ENCODE assay signal across 1 cellular context in genomic region chr10:63114031-63114814, GRCh38.
TF ChIP-seq lines count a peak whose summit lies in the region.

No MANE protein-coding gene starts in this region.

TF ChIP-seq in HepG2, 621 proteins besides CTCF, POLR2A, EP300 and RAD21 (continued from another document and continues in another):
- TF ChIP-seq HMGXB3 (CRISPR knock-in tag; IDR thresholded peaks at IDR 0.05; ENCODE audit: borderline replicate concordance) (0 out of 2 replicates have a peak, but pooled peaks have one; percentile 30), ZBTB8A (CRISPR knock-in tag; IDR thresholded peaks at IDR 0.05; ENCODE audit: borderline replicate concordance, low read depth) (no peak), NFIC (IDR thresholded peaks at IDR 0.05; ENCODE audit: low read length) (no peak), MIXL1 (CRISPR knock-in tag; IDR thresholded peaks at IDR 0.05) (peak; percentile 37; the same call in 1 of the 2 replicates), NFE2L1 (CRISPR knock-in tag; IDR thresholded peaks at IDR 0.05; ENCODE audit: borderline replicate concordance) (no peak), PCBP1 (IDR thresholded peaks at IDR 0.05; ENCODE audit: borderline replicate concordance, low read depth, low read length) (no peak), ZNF737 (CRISPR knock-in tag; IDR thresholded peaks at IDR 0.05; ENCODE audit: borderline replicate concordance) (no peak), SMYD3 (CRISPR knock-in tag; IDR thresholded peaks at IDR 0.05) (no peak), GATAD1 (CRISPR knock-in tag; IDR thresholded peaks at IDR 0.05) (peak; percentile 65; the same call in 1 of the 2 replicates), CEBPG (CRISPR knock-in tag; IDR thresholded peaks at IDR 0.05) (peak; percentile 100), ZMAT3 (CRISPR knock-in tag; conservative IDR thresholded peaks at IDR 0.05) (no peak), CREM (IDR thresholded peaks at IDR 0.05) (no peak), CREM (CRISPR knock-in tag; IDR thresholded peaks at IDR 0.05) (no peak), THAP7 (CRISPR knock-in tag; IDR thresholded peaks at IDR 0.05) (no peak), ZNF142 (CRISPR knock-in tag; IDR thresholded peaks at IDR 0.05) (no peak), ZNF317 (CRISPR knock-in tag; IDR thresholded peaks at IDR 0.05) (no peak), ZEB1 (IDR thresholded peaks at IDR 0.05; ENCODE audit: insufficient replicate concordance, low read depth) (no peak), ZNF432 (CRISPR knock-in tag; IDR thresholded peaks at IDR 0.05; ENCODE audit: borderline replicate concordance) (no peak), POLR2G (IDR thresholded peaks at IDR 0.05; ENCODE audit: low read depth, low read length) (no peak), MTF2 (CRISPR knock-in tag; IDR thresholded peaks at IDR 0.05; ENCODE audit: borderline replicate concordance) (no peak), ZMYM3 (CRISPR knock-in tag; IDR thresholded peaks at IDR 0.05) (no peak), MTA3 (CRISPR knock-in tag; IDR thresholded peaks at IDR 0.05) (no peak), ZNF563 (CRISPR knock-in tag; IDR thresholded peaks at IDR 0.05) (no peak), SRSF4 (IDR thresholded peaks at IDR 0.05; ENCODE audit: low read depth, low read length, poor library complexity, severe bottlenecking) (no peak), ZNF260 (CRISPR knock-in tag; IDR thresholded peaks at IDR 0.05; ENCODE audit: borderline replicate concordance, low read depth) (no peak), MIER2 (CRISPR knock-in tag; IDR thresholded peaks at IDR 0.05) (0 out of 2 replicates have a peak, but pooled peaks have one; percentile 53), ZNF274 (CRISPR knock-in tag; IDR thresholded peaks at IDR 0.05) (no peak), NFKBIZ (CRISPR knock-in tag; IDR thresholded peaks at IDR 0.05) (peak; percentile 91)
- TF ChIP-seq, protein P1, sequence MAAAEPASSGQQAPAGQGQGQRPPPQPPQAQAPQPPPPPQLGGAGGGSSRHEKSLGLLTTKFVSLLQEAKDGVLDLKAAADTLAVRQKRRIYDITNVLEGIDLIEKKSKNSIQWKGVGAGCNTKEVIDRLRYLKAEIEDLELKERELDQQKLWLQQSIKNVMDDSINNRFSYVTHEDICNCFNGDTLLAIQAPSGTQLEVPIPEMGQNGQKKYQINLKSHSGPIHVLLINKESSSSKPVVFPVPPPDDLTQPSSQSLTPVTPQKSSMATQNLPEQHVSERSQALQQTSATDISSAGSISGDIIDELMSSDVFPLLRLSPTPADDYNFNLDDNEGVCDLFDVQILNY (CRISPR knock-in tag; conservative IDR thresholded peaks at IDR 0.05): no peak
- TF ChIP-seq, protein P2, sequence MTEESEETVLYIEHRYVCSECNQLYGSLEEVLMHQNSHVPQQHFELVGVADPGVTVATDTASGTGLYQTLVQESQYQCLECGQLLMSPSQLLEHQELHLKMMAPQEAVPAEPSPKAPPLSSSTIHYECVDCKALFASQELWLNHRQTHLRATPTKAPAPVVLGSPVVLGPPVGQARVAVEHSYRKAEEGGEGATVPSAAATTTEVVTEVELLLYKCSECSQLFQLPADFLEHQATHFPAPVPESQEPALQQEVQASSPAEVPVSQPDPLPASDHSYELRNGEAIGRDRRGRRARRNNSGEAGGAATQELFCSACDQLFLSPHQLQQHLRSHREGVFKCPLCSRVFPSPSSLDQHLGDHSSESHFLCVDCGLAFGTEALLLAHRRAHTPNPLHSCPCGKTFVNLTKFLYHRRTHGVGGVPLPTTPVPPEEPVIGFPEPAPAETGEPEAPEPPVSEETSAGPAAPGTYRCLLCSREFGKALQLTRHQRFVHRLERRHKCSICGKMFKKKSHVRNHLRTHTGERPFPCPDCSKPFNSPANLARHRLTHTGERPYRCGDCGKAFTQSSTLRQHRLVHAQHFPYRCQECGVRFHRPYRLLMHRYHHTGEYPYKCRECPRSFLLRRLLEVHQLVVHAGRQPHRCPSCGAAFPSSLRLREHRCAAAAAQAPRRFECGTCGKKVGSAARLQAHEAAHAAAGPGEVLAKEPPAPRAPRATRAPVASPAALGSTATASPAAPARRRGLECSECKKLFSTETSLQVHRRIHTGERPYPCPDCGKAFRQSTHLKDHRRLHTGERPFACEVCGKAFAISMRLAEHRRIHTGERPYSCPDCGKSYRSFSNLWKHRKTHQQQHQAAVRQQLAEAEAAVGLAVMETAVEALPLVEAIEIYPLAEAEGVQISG (CRISPR knock-in tag; IDR thresholded peaks at IDR 0.05): no peak
- TF ChIP-seq, protein P3, sequence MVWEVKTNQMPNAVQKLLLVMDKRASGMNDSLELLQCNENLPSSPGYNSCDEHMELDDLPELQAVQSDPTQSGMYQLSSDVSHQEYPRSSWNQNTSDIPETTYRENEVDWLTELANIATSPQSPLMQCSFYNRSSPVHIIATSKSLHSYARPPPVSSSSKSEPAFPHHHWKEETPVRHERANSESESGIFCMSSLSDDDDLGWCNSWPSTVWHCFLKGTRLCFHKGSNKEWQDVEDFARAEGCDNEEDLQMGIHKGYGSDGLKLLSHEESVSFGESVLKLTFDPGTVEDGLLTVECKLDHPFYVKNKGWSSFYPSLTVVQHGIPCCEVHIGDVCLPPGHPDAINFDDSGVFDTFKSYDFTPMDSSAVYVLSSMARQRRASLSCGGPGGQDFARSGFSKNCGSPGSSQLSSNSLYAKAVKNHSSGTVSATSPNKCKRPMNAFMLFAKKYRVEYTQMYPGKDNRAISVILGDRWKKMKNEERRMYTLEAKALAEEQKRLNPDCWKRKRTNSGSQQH (CRISPR knock-in tag; IDR thresholded peaks at IDR 0.05; ENCODE audit: low read depth): peak; percentile 54; the same call in 1 of the 2 replicates
- TF ChIP-seq, protein P4, sequence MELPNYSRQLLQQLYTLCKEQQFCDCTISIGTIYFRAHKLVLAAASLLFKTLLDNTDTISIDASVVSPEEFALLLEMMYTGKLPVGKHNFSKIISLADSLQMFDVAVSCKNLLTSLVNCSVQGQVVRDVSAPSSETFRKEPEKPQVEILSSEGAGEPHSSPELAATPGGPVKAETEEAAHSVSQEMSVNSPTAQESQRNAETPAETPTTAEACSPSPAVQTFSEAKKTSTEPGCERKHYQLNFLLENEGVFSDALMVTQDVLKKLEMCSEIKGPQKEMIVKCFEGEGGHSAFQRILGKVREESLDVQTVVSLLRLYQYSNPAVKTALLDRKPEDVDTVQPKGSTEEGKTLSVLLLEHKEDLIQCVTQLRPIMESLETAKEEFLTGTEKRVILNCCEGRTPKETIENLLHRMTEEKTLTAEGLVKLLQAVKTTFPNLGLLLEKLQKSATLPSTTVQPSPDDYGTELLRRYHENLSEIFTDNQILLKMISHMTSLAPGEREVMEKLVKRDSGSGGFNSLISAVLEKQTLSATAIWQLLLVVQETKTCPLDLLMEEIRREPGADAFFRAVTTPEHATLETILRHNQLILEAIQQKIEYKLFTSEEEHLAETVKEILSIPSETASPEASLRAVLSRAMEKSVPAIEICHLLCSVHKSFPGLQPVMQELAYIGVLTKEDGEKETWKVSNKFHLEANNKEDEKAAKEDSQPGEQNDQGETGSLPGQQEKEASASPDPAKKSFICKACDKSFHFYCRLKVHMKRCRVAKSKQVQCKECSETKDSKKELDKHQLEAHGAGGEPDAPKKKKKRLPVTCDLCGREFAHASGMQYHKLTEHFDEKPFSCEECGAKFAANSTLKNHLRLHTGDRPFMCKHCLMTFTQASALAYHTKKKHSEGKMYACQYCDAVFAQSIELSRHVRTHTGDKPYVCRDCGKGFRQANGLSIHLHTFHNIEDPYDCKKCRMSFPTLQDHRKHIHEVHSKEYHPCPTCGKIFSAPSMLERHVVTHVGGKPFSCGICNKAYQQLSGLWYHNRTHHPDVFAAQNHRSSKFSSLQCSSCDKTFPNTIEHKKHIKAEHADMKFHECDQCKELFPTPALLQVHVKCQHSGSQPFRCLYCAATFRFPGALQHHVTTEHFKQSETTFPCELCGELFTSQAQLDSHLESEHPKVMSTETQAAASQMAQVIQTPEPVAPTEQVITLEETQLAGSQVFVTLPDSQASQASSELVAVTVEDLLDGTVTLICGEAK (IDR thresholded peaks at IDR 0.05): no peak
- TF ChIP-seq, protein P4 (CRISPR knock-in tag; IDR thresholded peaks at IDR 0.05): no peak
